9 cellular contexts compared by ENCODE assay signal in genomic region chr11:9090488-9091043, GRCh38. TPM values are rescaled to one million over a fixed set of nuclear protein-coding genes. Genes with fewer than 3 reads are reported as not detected.
DNase-seq lines count a peak whose midpoint lies in the region; ATAC-seq and TF ChIP-seq lines count a peak whose summit lies in the region.
"Had no signal": no experiment of that assay in that cellular context is flagged by ENCODE, and none has a peak within 500 bp of the region (broad histone marks: within the 10 kb centered on the region; RNA-seq: fewer than 3 reads in every experiment).

No MANE protein-coding gene starts in this region.

- no peaks in the 10 kb centered on the region for H3F3A ChIP-seq in PC-9 (ENCODE audit: insufficient read depth, low read depth)

- no peak for TF ChIP-seq EP300 in upper lobe of left lung (IDR thresholded peaks at IDR 0.05)

- H3K56ac ChIP-seq in mesendoderm (ENCODE audit: low read length) = peak overlapping the region; percentile 12

- H3K36me3 ChIP-seq in mesendoderm (ENCODE audit: control insufficient read depth, insufficient read depth, low read length) = no peaks in the 10 kb centered on the region
- H3K36me3 ChIP-seq in upper lobe of left lung = no peaks in the 10 kb centered on the region
- no peaks in the 10 kb centered on the region for H3K36me3 ChIP-seq in PC-9 (ENCODE audit: low read depth)

- ATAC-seq in upper lobe of left lung (ENCODE audit: low FRiP score in 2 of 2) = no peak
- no peak for ATAC-seq in HG03460 (IDR thresholded peaks at IDR 0.05; ENCODE audit: unreplicated experiment)
- no peak for ATAC-seq in GM18907 (IDR thresholded peaks at IDR 0.05; ENCODE audit: unreplicated experiment)

- peaks cover 7% of the 10 kb centered on the region for H3K4me1 Mint-ChIP-seq in activated naive CD8-positive, alpha-beta T cell (ENCODE audit: low read depth)
- no peaks in the 10 kb centered on the region for H3K4me1 Mint-ChIP-seq in activated naive CD8-positive, alpha-beta T cell treated with anti-CD3 and anti-CD28 coated beads for 36 hours

- H3K27ac ChIP-seq in mesendoderm (ENCODE audit: low read depth, low read length) (no peak overlapping the region), upper lobe of left lung (no peak overlapping the region), PC-9 (no peak overlapping the region)

- H3K4me3 ChIP-seq in mesendoderm (ENCODE audit: low read length) (no peak overlapping the region), upper lobe of left lung (peak overlapping the region; percentile 32 to 63 (median 58)), PC-9 (no peak overlapping the region)

- H3K9me3 ChIP-seq in upper lobe of left lung (no peaks in the 10 kb centered on the region), PC-9 (ENCODE audit: insufficient read depth, low read depth) (no peaks in the 10 kb centered on the region)

- TF ChIP-seq CTCF in upper lobe of left lung (IDR thresholded peaks at IDR 0.05) = no peak
- no peak for TF ChIP-seq CTCF in PC-9 (conservative IDR thresholded peaks at IDR 0.05)

- H3K4me1 ChIP-seq in mesendoderm (ENCODE audit: control insufficient read depth, low read depth, low read length) = no peaks in the 10 kb centered on the region
- H3K4me1 ChIP-seq in upper lobe of left lung = peaks cover 5 to 18% (median 14%) of the 10 kb centered on the region in 4 donors
- no peaks in the 10 kb centered on the region for H3K4me1 ChIP-seq in PC-9 (replicated peaks; ENCODE audit: insufficient read depth)

- H4K20me1 ChIP-seq in PC-9 (ENCODE audit: insufficient read depth) = no peaks in the 10 kb centered on the region

- no CpG with 5 or more reads among the region's 20 CpGs for WGBS in mesendoderm (ENCODE audit: extremely low coverage, insufficient coverage, low lambda C conversion rate)
- WGBS in upper lobe of left lung, 2 donors = 35 to 69% methylated on average over 10 to 20 of the region's 20 CpGs

- peak overlapping the region; percentile 51 for H3K23ac ChIP-seq in mesendoderm (ENCODE audit: low read length)

- POLR2A ChIA-PET in PC-9 (lab: Charles Lee; ENCODE audit: unreplicated experiment) = no interaction called here

- H2BK120ac ChIP-seq in mesendoderm (ENCODE audit: low read depth, low read length) = no peak overlapping the region

- no peak for DNase-seq in activated naive CD8-positive, alpha-beta T cell treated with anti-CD3 and anti-CD28 coated beads for 36 hours
- DNase-seq in cerebellar cortex (ENCODE audit: low spot score) (peak; percentile 28), mesendoderm (no peak), upper lobe of left lung (peak in 1 of 2 donors; percentile 34), PC-9 (no peak)
- DNase-seq: COR-L47 had no signal

- H2BK15ac ChIP-seq in mesendoderm (replicated peaks; ENCODE audit: low read depth) = no peak overlapping the region

- H3K4me2 ChIP-seq in mesendoderm (ENCODE audit: low read length) = peak overlapping the region; percentile 43
- H3K4me2 ChIP-seq in PC-9 = no peak overlapping the region

- H4K5ac ChIP-seq in mesendoderm (ENCODE audit: low read length) = no peak overlapping the region

- peak overlapping the region; percentile 73 for H3K4me3 Mint-ChIP-seq in activated naive CD8-positive, alpha-beta T cell
- no peak overlapping the region for H3K4me3 Mint-ChIP-seq in activated naive CD8-positive, alpha-beta T cell treated with anti-CD3 and anti-CD28 coated beads for 36 hours

- H2AK5ac ChIP-seq in mesendoderm (ENCODE audit: low read length) = no peak overlapping the region

- H2AFZ ChIP-seq in PC-9 = no peak overlapping the region

- no peaks in the 10 kb centered on the region for H3K9me2 ChIP-seq in PC-9 (ENCODE audit: insufficient read depth)

- intact Hi-C loops in PC-9 (cut with micrococcal nuclease; ENCODE audit: unreplicated experiment) = no loop called here

- H3K27me3 ChIP-seq in mesendoderm (ENCODE audit: insufficient read depth, low read length, poor library complexity) = peaks cover 7% of the 10 kb centered on the region
- H3K27me3 ChIP-seq in upper lobe of left lung = peaks cover 0 to 9% (median 2%) of the 10 kb centered on the region in 4 donors
- no peaks in the 10 kb centered on the region for H3K27me3 ChIP-seq in PC-9 (ENCODE audit: insufficient read depth, low read depth)

- H3K36me3 Mint-ChIP-seq in activated naive CD8-positive, alpha-beta T cell = no peaks in the 10 kb centered on the region
- no peaks in the 10 kb centered on the region for H3K36me3 Mint-ChIP-seq in activated naive CD8-positive, alpha-beta T cell treated with anti-CD3 and anti-CD28 coated beads for 36 hours

- H3K27me3 Mint-ChIP-seq in activated naive CD8-positive, alpha-beta T cell = peaks cover 33% of the 10 kb centered on the region
- H3K27me3 Mint-ChIP-seq in activated naive CD8-positive, alpha-beta T cell treated with anti-CD3 and anti-CD28 coated beads for 36 hours = peaks cover 80% of the 10 kb centered on the region

- no peak overlapping the region for H4K8ac ChIP-seq in mesendoderm (ENCODE audit: low read depth, low read length)

- H3K18ac ChIP-seq in mesendoderm (ENCODE audit: low read length) = no peak overlapping the region

- no peak overlapping the region for H2BK5ac ChIP-seq in mesendoderm (ENCODE audit: low read length)

- no peaks in the 10 kb centered on the region for H3K79me2 ChIP-seq in mesendoderm (ENCODE audit: control insufficient read depth, insufficient read depth, low read length)
- no peaks in the 10 kb centered on the region for H3K79me2 ChIP-seq in PC-9 (ENCODE audit: low read depth)

- H3K9me3 Mint-ChIP-seq in activated naive CD8-positive, alpha-beta T cell (ENCODE audit: low read depth) = no peaks in the 10 kb centered on the region
- no peaks in the 10 kb centered on the region for H3K9me3 Mint-ChIP-seq in activated naive CD8-positive, alpha-beta T cell treated with anti-CD3 and anti-CD28 coated beads for 36 hours

- no peak overlapping the region for H3K27ac Mint-ChIP-seq in activated naive CD8-positive, alpha-beta T cell
- H3K27ac Mint-ChIP-seq in activated naive CD8-positive, alpha-beta T cell treated with anti-CD3 and anti-CD28 coated beads for 36 hours = no peak overlapping the region

- H3K4ac ChIP-seq in mesendoderm (ENCODE audit: low read depth, low read length) = no peak overlapping the region

- H3K79me1 ChIP-seq in mesendoderm (ENCODE audit: low read length) = no peaks in the 10 kb centered on the region

- no peak for TF ChIP-seq POLR2A in upper lobe of left lung (IDR thresholded peaks at IDR 0.05)

- no TSS peak for BruUV-seq in PC-9 (replicated peaks; lab: Mats Ljungman, UMichigan)

- peak overlapping the region; percentile 43 for H3K9ac ChIP-seq in mesendoderm (ENCODE audit: low read length)

- CTCF ChIA-PET in PC-9 (lab: Charles Lee) = no interaction called here

RNA-seq across cellular contexts. Expression of gene SCUBE2, which starts 0.8 kb away (rescaled TPM):
- not detected for total RNA-seq in activated naive CD8-positive, alpha-beta T cell treated with anti-CD3 and anti-CD28 coated beads for 36 hours
- 0.25 TPM for polyA plus RNA-seq in mesendoderm (2013, experiment 1 of 2)
- polyA plus RNA-seq in mesendoderm (2013, experiment 2 of 2) = 0.21 TPM
- total RNA-seq in upper lobe of left lung (1 to 10 TPM; 2.2 to 8.4 (median 4.4) TPM), PC-9 (2021) (not detected in 2 replicates)

Comparison
In these comparisons a context has a peak if more than half of its experiments do, and no peak if none do; other contexts are left out.
1. H3K4me3 ChIP-seq: peak in upper lobe of left lung (4 of 4); none in mesendoderm (single experiment) and PC-9 (single experiment).